ENCODE assay signal across 30 cellular contexts in the genomic region with DNA sequence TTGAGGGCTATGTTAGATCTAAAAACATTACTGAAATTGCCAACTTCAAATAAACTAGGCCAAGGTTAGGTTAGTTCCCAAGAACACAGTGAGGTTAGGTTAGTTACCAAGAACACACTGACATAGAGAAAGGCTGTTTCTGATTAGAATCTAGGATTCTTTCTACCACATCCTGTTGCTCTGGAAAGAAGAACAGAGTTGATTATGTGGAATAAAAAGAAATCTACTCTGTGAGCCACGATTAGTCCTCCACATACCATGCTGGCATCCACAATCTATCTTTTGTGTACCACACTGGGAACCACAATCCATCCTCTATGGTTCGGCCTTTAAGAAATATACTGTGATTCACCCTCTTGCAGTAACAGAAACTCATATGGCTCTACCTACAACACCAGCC.
DNase-seq lines count a peak whose midpoint lies in the region; ATAC-seq and TF ChIP-seq lines count a peak whose summit lies in the region.
"Had no signal": no experiment of that assay in that cellular context is flagged by ENCODE, and none has a peak within 500 bp of the region (broad histone marks: within the 10 kb centered on the region; RNA-seq: fewer than 3 reads in every experiment).

No MANE protein-coding gene starts in this region.

- 50% methylated on average over 2 of the region's 2 CpGs for WGBS in mammary epithelial cell (ENCODE audit: low coverage, missing lambda C conversion rate)

- no peak overlapping the region for H3K9ac ChIP-seq in mammary epithelial cell (ENCODE audit: insufficient read depth, low read length)
- H3K9ac ChIP-seq: BLaER1 had no signal

- CTCF ChIA-PET in mammary epithelial cell (lab: Charles Lee; ENCODE audit: low non-redundant PET) (no interaction called here), MCF 10A (lab: Yijun Ruan, JAX) (no interaction called here)
- CTCF ChIA-PET in CD8-positive, alpha-beta memory T cell (lab: Charles Lee), result no interaction called here

- no peaks in the 10 kb centered on the region for H3K9me3 Mint-ChIP-seq in MCF 10A (ENCODE audit: unreplicated experiment)
- peaks cover 0 to 7% (median 3%) of the 10 kb centered on the region in 5 donors for H3K9me3 Mint-ChIP-seq in CD8-positive, alpha-beta memory T cell

- intact Hi-C loops in mammary epithelial cell (cut with micrococcal nuclease) (no loop called here), MCF 10A (cut with micrococcal nuclease) (no loop called here), left cardiac atrium (cut with DNase I) (no loop called here)

- POLR2A ChIA-PET in MCF 10A (lab: Yijun Ruan, JAX), result no interaction called here
- POLR2A ChIA-PET in CD8-positive, alpha-beta memory T cell (lab: Charles Lee), result no interaction called here

- no peaks in the 10 kb centered on the region for H3K4me1 ChIP-seq in mammary epithelial cell (ENCODE audit: insufficient read depth, low read length)
- H3K4me1 ChIP-seq in CD8-positive, alpha-beta memory T cell (ENCODE audit: insufficient read depth, low read length), result no peaks in the 10 kb centered on the region
- H3K4me1 ChIP-seq: BLaER1, Caco-2 had no signal

- no peak overlapping the region for H3K4me3 ChIP-seq in mammary epithelial cell (replicated peaks in 1 of 3; ENCODE audit: insufficient read depth in 1 of 3, low read depth in 2 of 3, low read length in 3 of 3)
- H3K4me3 ChIP-seq in CD8-positive, alpha-beta memory T cell (ENCODE audit: low read length), result no peak overlapping the region
- H3K4me3 ChIP-seq: BLaER1, SK-N-MC had no signal

- no peaks in the 10 kb centered on the region for H4K20me1 ChIP-seq in mammary epithelial cell (ENCODE audit: insufficient read depth, low read length)
- H4K20me1 ChIP-seq: BLaER1 had no signal

- in situ Hi-C loops in mammary epithelial cell (cut with MboI; ENCODE audit: low sequenced_read_pairs in 2 of 2) (no loop called here), SK-MEL-5 (cut with HindIII; ENCODE audit: low pct_unique_long_range_greater_than_20kb, low sequenced_read_pairs) (no loop called here)

- no peak overlapping the region for H2AFZ ChIP-seq in mammary epithelial cell (ENCODE audit: low read depth, low read length)

- no peak overlapping the region for H3K27ac Mint-ChIP-seq in MCF 10A (ENCODE audit: low read depth, unreplicated experiment)
- no peak overlapping the region for H3K27ac Mint-ChIP-seq in CD8-positive, alpha-beta memory T cell
- H3K27ac Mint-ChIP-seq: CD4-positive, CD25-positive, alpha-beta regulatory T cell had no signal

- dilution Hi-C loops in mammary epithelial cell (cut with HindIII; ENCODE audit: low sequenced_read_pairs), result no loop called here

- H3K27me3 ChIP-seq in mammary epithelial cell (ENCODE audit: insufficient read depth, low read length), result no peaks in the 10 kb centered on the region
- no peaks in the 10 kb centered on the region for H3K27me3 ChIP-seq in CD8-positive, alpha-beta memory T cell (ENCODE audit: insufficient read depth, low read length, poor library complexity, severe bottlenecking)
- H3K27me3 ChIP-seq: BLaER1 had no signal

- H3K79me2 ChIP-seq in mammary epithelial cell (ENCODE audit: insufficient read depth, low read length), result no peaks in the 10 kb centered on the region

- no peak overlapping the region for H3K27ac ChIP-seq in mammary epithelial cell (ENCODE audit: insufficient read depth, low read depth, low read length)
- no peak overlapping the region for H3K27ac ChIP-seq in CD8-positive, alpha-beta memory T cell (ENCODE audit: low read depth, low read length)
- H3K27ac ChIP-seq: BLaER1, SK-N-MC had no signal

- H3K4me3 Mint-ChIP-seq in MCF 10A (ENCODE audit: unreplicated experiment), result no peak overlapping the region
- H3K4me3 Mint-ChIP-seq in CD8-positive, alpha-beta memory T cell, result no peak overlapping the region
- H3K4me3 Mint-ChIP-seq: CD4-positive, CD25-positive, alpha-beta regulatory T cell had no signal

- no peak for ATAC-seq in left cardiac atrium
- ATAC-seq: Panc1 had no signal

- TF ChIP-seq CTCF in mammary epithelial cell (conservative IDR thresholded peaks at IDR 0.05 in 1 of 2, IDR thresholded peaks at IDR 0.05 in 1 of 2; ENCODE audit: extremely low read depth in 1 of 2, insufficient read depth in 1 of 2, low read depth in 1 of 2, low read length in 2 of 2) (no peak), MCF 10A (IDR thresholded peaks at IDR 0.05; ENCODE audit: unreplicated experiment) (no peak)

- no peaks in the 10 kb centered on the region for H3K4me1 Mint-ChIP-seq in MCF 10A (ENCODE audit: insufficient read depth, unreplicated experiment)
- H3K4me1 Mint-ChIP-seq in CD8-positive, alpha-beta memory T cell, result no peaks in the 10 kb centered on the region
- H3K4me1 Mint-ChIP-seq: CD4-positive, CD25-positive, alpha-beta regulatory T cell had no signal

- no peaks in the 10 kb centered on the region for H3K36me3 ChIP-seq in mammary epithelial cell (ENCODE audit: insufficient read depth, low read length)
- no peaks in the 10 kb centered on the region for H3K36me3 ChIP-seq in CD8-positive, alpha-beta memory T cell (ENCODE audit: insufficient read depth, low read length)
- H3K36me3 ChIP-seq: BLaER1 had no signal

- H3K27me3 Mint-ChIP-seq in MCF 10A (ENCODE audit: insufficient read depth, unreplicated experiment), result peaks cover 14% of the 10 kb centered on the region
- H3K27me3 Mint-ChIP-seq in CD8-positive, alpha-beta memory T cell, result peaks cover 0 to 2% of the 10 kb centered on the region in 2 donors
- H3K27me3 Mint-ChIP-seq: CD4-positive, CD25-positive, alpha-beta regulatory T cell had no signal

- no TSS peak for BruUV-seq in mammary epithelial cell (replicated peaks; lab: Mats Ljungman, UMichigan)
- BruUV-seq in MCF 10A (replicated peaks; lab: Mats Ljungman, UMichigan), result no TSS peak

- H3K9me3 ChIP-seq in mammary epithelial cell (replicated peaks; ENCODE audit: insufficient read depth, low read length), result no peaks in the 10 kb centered on the region
- no peaks in the 10 kb centered on the region for H3K9me3 ChIP-seq in CD8-positive, alpha-beta memory T cell (ENCODE audit: low read length)
- H3K9me3 ChIP-seq: BLaER1, Caco-2 had no signal

- peaks cover 6% of the 10 kb centered on the region for H3K36me3 Mint-ChIP-seq in MCF 10A (ENCODE audit: insufficient read depth, unreplicated experiment)
- H3K36me3 Mint-ChIP-seq in CD8-positive, alpha-beta memory T cell, result no peaks in the 10 kb centered on the region
- H3K36me3 Mint-ChIP-seq: CD4-positive, CD25-positive, alpha-beta regulatory T cell had no signal

- DNase-seq in mammary epithelial cell, result peak; percentile 40
- no peak for DNase-seq in MCF 10A (ENCODE audit: unreplicated experiment)
- DNase-seq in SK-MEL-5 (ENCODE audit: low read depth, low spot score), result peak; percentile 75
- peak; percentile 80 for DNase-seq in amniotic epithelial cell (ENCODE audit: low read depth)
- no peak for DNase-seq in left cardiac atrium
- DNase-seq in HPDE6-E6E7 (ENCODE audit: extremely low spot score), result no peak
- no peak for DNase-seq in CD8-positive, alpha-beta memory T cell
- DNase-seq in GM03348 (ENCODE audit: low spot score), result no peak
- DNase-seq: 8988T; Caco-2; CD4-positive, CD25-positive, alpha-beta regulatory T cell; DMS 273 treated with DMSO at 0.1 percent for 48 hours; DMS79; GF-D8; GOT3; HCEC 1CT; Karpas-422; MV-4-11; NCI-H1105; NCI-H146; NCI-H1930; NCI-H2107; NCI-H446; NCI-H524 treated with DMSO at 0.1 percent for 48 hours; NCI-H82; NK-92 treated with Interleukin-12 subunit alpha and Interleukin-12 subunit beta, amount 100 ng/mL, for 24 hours; SHP77 treated with DMSO at 0.1 percent for 48 hours had no signal

- H3K4me2 ChIP-seq in mammary epithelial cell (ENCODE audit: insufficient read depth, low read depth, low read length), result no peak overlapping the region
- H3K4me2 ChIP-seq: BLaER1 had no signal

Comparison
In these comparisons a context has a peak if more than half of its experiments do, and no peak if none do; other contexts are left out.
1. DNase-seq: peak in mammary epithelial cell (single experiment), SK-MEL-5 (single experiment) and amniotic epithelial cell (single experiment); none in MCF 10A (single experiment), left cardiac atrium (single experiment), HPDE6-E6E7 (single experiment), CD8-positive, alpha-beta memory T cell (0 of 5) and GM03348 (single experiment).